Comparison of ENCODE assay signal across 1 cellular context in the genomic region with DNA sequence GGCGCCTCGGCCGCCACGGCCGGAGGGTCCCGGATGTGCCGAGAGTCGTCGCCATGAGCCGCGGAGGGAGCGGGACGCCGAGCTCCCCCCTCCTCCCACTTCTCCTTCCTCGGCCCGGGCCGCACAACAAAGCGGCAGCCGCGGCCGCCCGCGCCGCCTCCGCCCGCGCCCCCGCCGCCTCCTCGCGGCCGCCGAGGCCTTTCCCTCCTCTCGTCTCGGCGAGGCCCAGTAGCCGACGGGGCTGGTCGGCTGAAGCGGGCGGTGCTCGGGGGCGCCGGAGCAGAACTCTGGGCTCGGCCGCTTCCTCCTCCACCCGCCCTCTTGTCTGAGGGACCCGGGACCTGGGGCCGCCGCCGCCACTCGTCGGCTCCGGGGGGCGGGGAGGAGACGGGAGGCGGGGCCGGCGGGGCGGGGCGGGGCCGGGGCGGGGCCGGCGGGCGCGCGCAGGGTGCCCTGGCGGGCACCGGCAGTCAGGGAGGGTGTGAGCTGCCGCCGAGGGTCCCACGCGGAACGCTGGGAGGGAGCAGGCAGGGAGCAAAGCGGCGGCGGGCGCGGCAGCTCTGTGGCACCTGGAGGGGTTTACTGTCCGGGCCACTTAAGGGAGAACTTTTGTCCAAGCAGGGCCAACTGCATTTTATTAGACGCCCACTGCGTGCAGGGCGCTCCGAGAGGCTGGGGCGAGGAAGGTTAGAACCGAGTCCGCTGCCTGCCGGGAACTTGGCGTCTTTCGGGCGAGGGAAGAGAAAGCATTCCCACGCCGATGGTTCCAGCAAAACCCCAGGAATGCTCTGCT.
TF ChIP-seq lines count a peak whose summit lies in the region.

SMURF2 (minus strand) TSS at position 327 of the 793 bp plus-strand sequence. CDS start 427 bp downstream, outside the sequence.

TF ChIP-seq in K562, 482 proteins besides CTCF, POLR2A, EP300 and RAD21 (continued from another document and continues in another):
- TF ChIP-seq, protein P1, sequence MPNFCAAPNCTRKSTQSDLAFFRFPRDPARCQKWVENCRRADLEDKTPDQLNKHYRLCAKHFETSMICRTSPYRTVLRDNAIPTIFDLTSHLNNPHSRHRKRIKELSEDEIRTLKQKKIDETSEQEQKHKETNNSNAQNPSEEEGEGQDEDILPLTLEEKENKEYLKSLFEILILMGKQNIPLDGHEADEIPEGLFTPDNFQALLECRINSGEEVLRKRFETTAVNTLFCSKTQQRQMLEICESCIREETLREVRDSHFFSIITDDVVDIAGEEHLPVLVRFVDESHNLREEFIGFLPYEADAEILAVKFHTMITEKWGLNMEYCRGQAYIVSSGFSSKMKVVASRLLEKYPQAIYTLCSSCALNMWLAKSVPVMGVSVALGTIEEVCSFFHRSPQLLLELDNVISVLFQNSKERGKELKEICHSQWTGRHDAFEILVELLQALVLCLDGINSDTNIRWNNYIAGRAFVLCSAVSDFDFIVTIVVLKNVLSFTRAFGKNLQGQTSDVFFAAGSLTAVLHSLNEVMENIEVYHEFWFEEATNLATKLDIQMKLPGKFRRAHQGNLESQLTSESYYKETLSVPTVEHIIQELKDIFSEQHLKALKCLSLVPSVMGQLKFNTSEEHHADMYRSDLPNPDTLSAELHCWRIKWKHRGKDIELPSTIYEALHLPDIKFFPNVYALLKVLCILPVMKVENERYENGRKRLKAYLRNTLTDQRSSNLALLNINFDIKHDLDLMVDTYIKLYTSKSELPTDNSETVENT (CRISPR knock-in tag; IDR thresholded peaks at IDR 0.05), result peak; percentile 89
- no peak for TF ChIP-seq ZNF695 (CRISPR knock-in tag; IDR thresholded peaks at IDR 0.05)
- no peak for TF ChIP-seq HDAC3 (IDR thresholded peaks at IDR 0.05; ENCODE audit: borderline replicate concordance, partially characterized antibody)
- no peak for TF ChIP-seq CHD4 (IDR thresholded peaks at IDR 0.05; ENCODE audit: insufficient read depth, insufficient replicate concordance, low read depth, low read length, poor library complexity, severe bottlenecking)
- TF ChIP-seq SP2 (IDR thresholded peaks at IDR 0.05; ENCODE audit: extremely low read depth, low read depth, low read length, poor library complexity, severe bottlenecking), result no peak
- no peak for TF ChIP-seq NEUROD1 (IDR thresholded peaks at IDR 0.05; ENCODE audit: borderline replicate concordance, low read depth, low read length, partially characterized antibody)
- TF ChIP-seq ZNF696 (CRISPR knock-in tag; conservative IDR thresholded peaks at IDR 0.05), result no peak
- no peak for TF ChIP-seq TAF9B (IDR thresholded peaks at IDR 0.05; ENCODE audit: partially characterized antibody)
- no peak for TF ChIP-seq FOXM1 (IDR thresholded peaks at IDR 0.05; ENCODE audit: low read depth)
- TF ChIP-seq FOXM1 (CRISPR knock-in tag; IDR thresholded peaks at IDR 0.05; ENCODE audit: low read depth), result no peak
- 0 out of 2 replicates have a peak, but pooled peaks have one; percentile 37 for TF ChIP-seq ZNF766 (CRISPR knock-in tag; conservative IDR thresholded peaks at IDR 0.05)
- TF ChIP-seq, protein P2, sequence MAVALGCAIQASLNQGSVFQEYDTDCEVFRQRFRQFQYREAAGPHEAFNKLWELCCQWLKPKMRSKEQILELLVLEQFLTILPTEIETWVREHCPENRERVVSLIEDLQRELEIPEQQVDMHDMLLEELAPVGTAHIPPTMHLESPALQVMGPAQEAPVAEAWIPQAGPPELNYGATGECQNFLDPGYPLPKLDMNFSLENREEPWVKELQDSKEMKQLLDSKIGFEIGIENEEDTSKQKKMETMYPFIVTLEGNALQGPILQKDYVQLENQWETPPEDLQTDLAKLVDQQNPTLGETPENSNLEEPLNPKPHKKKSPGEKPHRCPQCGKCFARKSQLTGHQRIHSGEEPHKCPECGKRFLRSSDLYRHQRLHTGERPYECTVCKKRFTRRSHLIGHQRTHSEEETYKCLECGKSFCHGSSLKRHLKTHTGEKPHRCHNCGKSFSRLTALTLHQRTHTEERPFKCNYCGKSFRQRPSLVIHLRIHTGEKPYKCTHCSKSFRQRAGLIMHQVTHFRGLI (CRISPR knock-in tag; IDR thresholded peaks at IDR 0.05), result no peak
- TF ChIP-seq NFIC (IDR thresholded peaks at IDR 0.05), result no peak
- peak; percentile 85 for TF ChIP-seq ZFX (CRISPR knock-in tag; IDR thresholded peaks at IDR 0.05)
- TF ChIP-seq, protein P3, sequence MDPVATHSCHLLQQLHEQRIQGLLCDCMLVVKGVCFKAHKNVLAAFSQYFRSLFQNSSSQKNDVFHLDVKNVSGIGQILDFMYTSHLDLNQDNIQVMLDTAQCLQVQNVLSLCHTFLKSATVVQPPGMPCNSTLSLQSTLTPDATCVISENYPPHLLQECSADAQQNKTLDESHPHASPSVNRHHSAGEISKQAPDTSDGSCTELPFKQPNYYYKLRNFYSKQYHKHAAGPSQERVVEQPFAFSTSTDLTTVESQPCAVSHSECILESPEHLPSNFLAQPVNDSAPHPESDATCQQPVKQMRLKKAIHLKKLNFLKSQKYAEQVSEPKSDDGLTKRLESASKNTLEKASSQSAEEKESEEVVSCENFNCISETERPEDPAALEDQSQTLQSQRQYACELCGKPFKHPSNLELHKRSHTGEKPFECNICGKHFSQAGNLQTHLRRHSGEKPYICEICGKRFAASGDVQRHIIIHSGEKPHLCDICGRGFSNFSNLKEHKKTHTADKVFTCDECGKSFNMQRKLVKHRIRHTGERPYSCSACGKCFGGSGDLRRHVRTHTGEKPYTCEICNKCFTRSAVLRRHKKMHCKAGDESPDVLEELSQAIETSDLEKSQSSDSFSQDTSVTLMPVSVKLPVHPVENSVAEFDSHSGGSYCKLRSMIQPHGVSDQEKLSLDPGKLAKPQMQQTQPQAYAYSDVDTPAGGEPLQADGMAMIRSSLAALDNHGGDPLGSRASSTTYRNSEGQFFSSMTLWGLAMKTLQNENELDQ (CRISPR knock-in tag; IDR thresholded peaks at IDR 0.05; ENCODE audit: borderline replicate concordance), result no peak
- no peak for TF ChIP-seq MTA1 (IDR thresholded peaks at IDR 0.05; ENCODE audit: borderline replicate concordance)
- no peak for TF ChIP-seq RFX1 (IDR thresholded peaks at IDR 0.05)
- no peak for TF ChIP-seq ZNF12 (CRISPR knock-in tag; IDR thresholded peaks at IDR 0.05)
- TF ChIP-seq GATAD2B (IDR thresholded peaks at IDR 0.05; ENCODE audit: borderline replicate concordance), result peak; percentile 90
- TF ChIP-seq SAP30 (IDR thresholded peaks at IDR 0.05; ENCODE audit: borderline replicate concordance, insufficient read depth, low read depth, low read length, poor library complexity, severe bottlenecking), result peak; percentile 36
- no peak for TF ChIP-seq MTF1 (CRISPR knock-in tag; IDR thresholded peaks at IDR 0.05; ENCODE audit: borderline replicate concordance)
- TF ChIP-seq BDP1 (IDR thresholded peaks at IDR 0.05; ENCODE audit: insufficient read depth, insufficient read length), result no peak
- TF ChIP-seq POU5F1 (IDR thresholded peaks at IDR 0.05; ENCODE audit: borderline replicate concordance, low read depth, low read length, partially characterized antibody), result no peak
- TF ChIP-seq KLF16 (IDR thresholded peaks at IDR 0.05), result no peak
- TF ChIP-seq ATF7 (IDR thresholded peaks at IDR 0.05), result peak; percentile 33; the same call in 1 of the 2 replicates
- no peak for TF ChIP-seq ZNF408 (CRISPR knock-in tag; IDR thresholded peaks at IDR 0.05; ENCODE audit: low read depth)
- no peak for TF ChIP-seq DDX20 (tag; IDR thresholded peaks at IDR 0.05; ENCODE audit: low read depth)
- no peak for TF ChIP-seq ZNF57 (CRISPR knock-in tag; IDR thresholded peaks at IDR 0.05)
- no peak for TF ChIP-seq NR2C2 (CRISPR knock-in tag; IDR thresholded peaks at IDR 0.05)
- peak; percentile 36; the same call in 1 of the 2 replicates for TF ChIP-seq NR2C2 (tag; IDR thresholded peaks at IDR 0.05)
- TF ChIP-seq POLR2B (IDR thresholded peaks at IDR 0.05; ENCODE audit: low read depth, partially characterized antibody), result peak; percentile 29
- no peak for TF ChIP-seq TARDBP (IDR thresholded peaks at IDR 0.05)
- TF ChIP-seq ZNF445 (CRISPR knock-in tag; IDR thresholded peaks at IDR 0.05; ENCODE audit: low read depth), result no peak
- no peak for TF ChIP-seq BRCA1 (IDR thresholded peaks at IDR 0.05)
- 0 out of 2 replicates have a peak, but pooled peaks have one; percentile 36 for TF ChIP-seq BRCA1 (CRISPR knock-in tag; IDR thresholded peaks at IDR 0.05)
- TF ChIP-seq CREBBP (IDR thresholded peaks at IDR 0.05; ENCODE audit: low read depth, low read length), result no peak
- peak; percentile 44; the same call in 1 of the 2 replicates for TF ChIP-seq PML (IDR thresholded peaks at IDR 0.05; ENCODE audit: low read length)
- TF ChIP-seq LCOR (CRISPR knock-in tag; IDR thresholded peaks at IDR 0.05), result no peak
- 0 out of 4 replicates have a peak, but pooled peaks of 1 of the 2 experiments have one; percentile 50 for TF ChIP-seq KDM4B (IDR thresholded peaks at IDR 0.05; ENCODE audit: borderline replicate concordance in 2 of 2, low read depth in 1 of 2)
- TF ChIP-seq EGR1 (conservative IDR thresholded peaks at IDR 0.05), result peak; percentile 63
- TF ChIP-seq RFX5 (IDR thresholded peaks at IDR 0.05; ENCODE audit: low read depth, low read length), result no peak
- TF ChIP-seq CC2D1A (IDR thresholded peaks at IDR 0.05), result no peak
- TF ChIP-seq ZNF175 (CRISPR knock-in tag; IDR thresholded peaks at IDR 0.05; ENCODE audit: low read depth), result no peak
- TF ChIP-seq FOXP1 (CRISPR knock-in tag; IDR thresholded peaks at IDR 0.05), result peak; percentile 70; the same call in 1 of the 2 replicates
- TF ChIP-seq SIRT6 (IDR thresholded peaks at IDR 0.05; ENCODE audit: low read depth, low read length), result no peak
- TF ChIP-seq ZNF134 (CRISPR knock-in tag; conservative IDR thresholded peaks at IDR 0.05), result no peak
- no peak for TF ChIP-seq ZNF431 (CRISPR knock-in tag; IDR thresholded peaks at IDR 0.05)
- TF ChIP-seq POLR2AphosphoS5 (IDR thresholded peaks at IDR 0.05; ENCODE audit: control insufficient read depth, insufficient read depth, low read depth, low read length), result peak; percentile 57; the same call in 1 of the 2 replicates
- TF ChIP-seq, protein P4, sequence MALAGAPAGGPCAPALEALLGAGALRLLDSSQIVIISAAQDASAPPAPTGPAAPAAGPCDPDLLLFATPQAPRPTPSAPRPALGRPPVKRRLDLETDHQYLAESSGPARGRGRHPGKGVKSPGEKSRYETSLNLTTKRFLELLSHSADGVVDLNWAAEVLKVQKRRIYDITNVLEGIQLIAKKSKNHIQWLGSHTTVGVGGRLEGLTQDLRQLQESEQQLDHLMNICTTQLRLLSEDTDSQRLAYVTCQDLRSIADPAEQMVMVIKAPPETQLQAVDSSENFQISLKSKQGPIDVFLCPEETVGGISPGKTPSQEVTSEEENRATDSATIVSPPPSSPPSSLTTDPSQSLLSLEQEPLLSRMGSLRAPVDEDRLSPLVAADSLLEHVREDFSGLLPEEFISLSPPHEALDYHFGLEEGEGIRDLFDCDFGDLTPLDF (CRISPR knock-in tag; IDR thresholded peaks at IDR 0.05), result no peak
- no peak for TF ChIP-seq PRMT5 (CRISPR knock-in tag; IDR thresholded peaks at IDR 0.05)
- TF ChIP-seq IFI16 (CRISPR knock-in tag; IDR thresholded peaks at IDR 0.05), result no peak
- no peak for TF ChIP-seq PTRF (tag; IDR thresholded peaks at IDR 0.05)
- no peak for TF ChIP-seq ZNF253 (CRISPR knock-in tag; conservative IDR thresholded peaks at IDR 0.05)
- TF ChIP-seq, protein P5, sequence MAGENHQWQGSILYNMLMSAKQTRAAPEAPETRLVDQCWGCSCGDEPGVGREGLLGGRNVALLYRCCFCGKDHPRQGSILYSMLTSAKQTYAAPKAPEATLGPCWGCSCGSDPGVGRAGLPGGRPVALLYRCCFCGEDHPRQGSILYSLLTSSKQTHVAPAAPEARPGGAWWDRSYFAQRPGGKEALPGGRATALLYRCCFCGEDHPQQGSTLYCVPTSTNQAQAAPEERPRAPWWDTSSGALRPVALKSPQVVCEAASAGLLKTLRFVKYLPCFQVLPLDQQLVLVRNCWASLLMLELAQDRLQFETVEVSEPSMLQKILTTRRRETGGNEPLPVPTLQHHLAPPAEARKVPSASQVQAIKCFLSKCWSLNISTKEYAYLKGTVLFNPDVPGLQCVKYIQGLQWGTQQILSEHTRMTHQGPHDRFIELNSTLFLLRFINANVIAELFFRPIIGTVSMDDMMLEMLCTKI (IDR thresholded peaks at IDR 0.05; ENCODE audit: partially characterized antibody), result no peak
- no peak for TF ChIP-seq NFRKB (IDR thresholded peaks at IDR 0.05; ENCODE audit: low read depth)
- peak; percentile 90 for TF ChIP-seq SMAD4 (CRISPR knock-in tag; conservative IDR thresholded peaks at IDR 0.05)
- TF ChIP-seq SMARCA5 (IDR thresholded peaks at IDR 0.05), result no peak
- no peak for TF ChIP-seq ZNF24 (IDR thresholded peaks at IDR 0.05)
- TF ChIP-seq ZNF395 (CRISPR knock-in tag; IDR thresholded peaks at IDR 0.05), result no peak
- no peak for TF ChIP-seq FOXA3 (CRISPR knock-in tag; conservative IDR thresholded peaks at IDR 0.05 in 1 of 2, IDR thresholded peaks at IDR 0.05 in 1 of 2)
- no peak for TF ChIP-seq MAFF (IDR thresholded peaks at IDR 0.05; ENCODE audit: low read length)
